9 cellular contexts compared by ENCODE assay signal in the genomic region with DNA sequence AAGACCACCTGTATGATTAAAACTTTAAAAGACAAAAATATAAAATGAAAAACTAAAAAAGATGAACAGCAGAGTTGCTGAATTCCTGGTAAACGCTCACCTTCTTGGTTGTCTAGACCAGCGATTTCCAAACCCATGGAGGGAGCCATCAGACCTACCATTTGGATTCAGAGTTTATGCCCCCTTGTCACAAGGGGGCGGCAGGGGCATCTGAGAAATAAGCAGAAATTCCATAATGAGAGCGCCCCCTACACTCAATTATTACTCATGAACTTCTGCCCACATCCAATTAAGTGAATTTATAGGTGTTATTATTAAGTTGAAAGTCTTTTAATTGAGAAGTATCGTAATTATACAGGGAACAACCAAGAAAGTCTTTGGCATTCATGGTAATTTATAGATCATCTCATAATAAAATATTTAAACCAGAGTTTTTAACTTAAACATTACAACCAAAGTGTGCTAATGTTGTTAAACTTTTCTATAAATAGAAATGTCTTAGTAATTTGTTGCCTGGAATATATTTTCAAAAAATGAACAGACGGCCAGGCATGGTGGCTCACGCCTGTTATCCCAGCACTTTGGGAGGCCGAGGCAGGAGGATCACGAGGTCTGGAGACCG. TPM values are rescaled to one million over a fixed set of nuclear protein-coding genes. Genes with fewer than 3 reads are reported as not detected.
A peak's percentile ranks its signal among the peaks of the same experiment; 100 is the strongest.
DNase-seq lines count a peak whose midpoint lies in the region; ATAC-seq and TF ChIP-seq lines count a peak whose summit lies in the region.
"Had no signal": no experiment of that assay in that cellular context is flagged by ENCODE, and none has a peak within 500 bp of the region (broad histone marks: within the 10 kb centered on the region; RNA-seq: fewer than 3 reads in every experiment).

No MANE protein-coding gene starts in this region.

- H3K4me3 ChIP-seq in BJ (ENCODE audit: low read depth, low read length) (no peak overlapping the region), HEK293 (ENCODE audit: low read depth, low read length) (no peak overlapping the region), Peyer's patch (no peak overlapping the region)

- no peaks in the 10 kb centered on the region for H3K4me1 ChIP-seq in HEK293 (ENCODE audit: control insufficient read depth, insufficient read depth, low read length)
- no peaks in the 10 kb centered on the region for H3K4me1 ChIP-seq in Peyer's patch

- no peaks in the 10 kb centered on the region for H3K27me3 ChIP-seq in BJ (ENCODE audit: control insufficient read depth, insufficient read depth, low read length)
- no peaks in the 10 kb centered on the region for H3K27me3 ChIP-seq in Peyer's patch

- H3K27ac ChIP-seq in HEK293 (ENCODE audit: extremely low read depth, low read depth, low read length) (no peak overlapping the region), Peyer's patch (no peak overlapping the region)

- no peaks in the 10 kb centered on the region for H3K9me3 ChIP-seq in HEK293 (ENCODE audit: control insufficient read depth, insufficient read depth, low read depth, low read length)
- H3K9me3 ChIP-seq in Peyer's patch: no peaks in the 10 kb centered on the region

- POLR2A ChIA-PET in BJ (lab: Charles Lee) (no interaction called here), HEK293 (lab: Yijun Ruan, JAX) (no interaction called here)

- intact Hi-C loops in left cardiac atrium (cut with DNase I): no loop called here

- no peaks in the 10 kb centered on the region for H3K36me3 ChIP-seq in BJ (ENCODE audit: control insufficient read depth, insufficient read depth, low read length)
- no peaks in the 10 kb centered on the region for H3K36me3 ChIP-seq in HEK293 (ENCODE audit: control insufficient read depth in 2 of 2, insufficient read depth in 1 of 2, low read length in 2 of 2)
- no peaks in the 10 kb centered on the region for H3K36me3 ChIP-seq in Peyer's patch

- no peak for TF ChIP-seq POLR2A in Peyer's patch (IDR thresholded peaks at IDR 0.05)

- CTCF ChIA-PET in BJ (lab: Yijun Ruan, JAX) (interaction anchor here (0.6 to 1.0 kb wide), 2 partner anchors 219 to 285 kb away, joined by 3 to 4 read pairs; no protein-coding TSS in a partner anchor), HEK293 (lab: Yijun Ruan, JAX) (interaction anchor here (0.7 to 1.1 kb wide), 12 partner anchors 10 to 607 kb away, joined by 3 to 7 read pairs (median 3); no protein-coding TSS in a partner anchor)

- no peak for ATAC-seq in left cardiac atrium
- no peak for ATAC-seq in GM19395 (IDR thresholded peaks at IDR 0.05; ENCODE audit: unreplicated experiment)
- no peak for ATAC-seq in HG03571 (IDR thresholded peaks at IDR 0.05; ENCODE audit: unreplicated experiment)

- DNase-seq in BJ (ENCODE audit: low read depth) (peak; percentile 15), Peyer's patch (peak in 2 of 3 donors; percentile 31 to 60), left cardiac atrium (peak; percentile 56)
- DNase-seq in activated T-helper 9 cell treated with anti-CD3 and anti-CD28 coated beads, Interleukin-2, amount 50 U/mL, for 16 hours (ENCODE audit: low read depth): peak; percentile 10
- peak; percentile 50 to 56 for DNase-seq in stimulated activated CD4-positive, alpha-beta T cell treated with anti-CD3 and anti-CD28 coated beads, Interleukin-2, amount 100 ng/mL, for 24 hours

- TF ChIP-seq CTCF in BJ (IDR thresholded peaks at IDR 0.05; ENCODE audit: insufficient read depth, low read depth, low read length) (peak; percentile 71), HEK293 (tag by site-specific recombination; IDR thresholded peaks at IDR 0.05) (no peak), Peyer's patch (IDR thresholded peaks at IDR 0.05) (peak; percentile 19 to 63 (median 50))

TF ChIP-seq in HEK293, 187 proteins besides CTCF, POLR2A, EP300 and RAD21:
- TF ChIP-seq, protein P1, sequence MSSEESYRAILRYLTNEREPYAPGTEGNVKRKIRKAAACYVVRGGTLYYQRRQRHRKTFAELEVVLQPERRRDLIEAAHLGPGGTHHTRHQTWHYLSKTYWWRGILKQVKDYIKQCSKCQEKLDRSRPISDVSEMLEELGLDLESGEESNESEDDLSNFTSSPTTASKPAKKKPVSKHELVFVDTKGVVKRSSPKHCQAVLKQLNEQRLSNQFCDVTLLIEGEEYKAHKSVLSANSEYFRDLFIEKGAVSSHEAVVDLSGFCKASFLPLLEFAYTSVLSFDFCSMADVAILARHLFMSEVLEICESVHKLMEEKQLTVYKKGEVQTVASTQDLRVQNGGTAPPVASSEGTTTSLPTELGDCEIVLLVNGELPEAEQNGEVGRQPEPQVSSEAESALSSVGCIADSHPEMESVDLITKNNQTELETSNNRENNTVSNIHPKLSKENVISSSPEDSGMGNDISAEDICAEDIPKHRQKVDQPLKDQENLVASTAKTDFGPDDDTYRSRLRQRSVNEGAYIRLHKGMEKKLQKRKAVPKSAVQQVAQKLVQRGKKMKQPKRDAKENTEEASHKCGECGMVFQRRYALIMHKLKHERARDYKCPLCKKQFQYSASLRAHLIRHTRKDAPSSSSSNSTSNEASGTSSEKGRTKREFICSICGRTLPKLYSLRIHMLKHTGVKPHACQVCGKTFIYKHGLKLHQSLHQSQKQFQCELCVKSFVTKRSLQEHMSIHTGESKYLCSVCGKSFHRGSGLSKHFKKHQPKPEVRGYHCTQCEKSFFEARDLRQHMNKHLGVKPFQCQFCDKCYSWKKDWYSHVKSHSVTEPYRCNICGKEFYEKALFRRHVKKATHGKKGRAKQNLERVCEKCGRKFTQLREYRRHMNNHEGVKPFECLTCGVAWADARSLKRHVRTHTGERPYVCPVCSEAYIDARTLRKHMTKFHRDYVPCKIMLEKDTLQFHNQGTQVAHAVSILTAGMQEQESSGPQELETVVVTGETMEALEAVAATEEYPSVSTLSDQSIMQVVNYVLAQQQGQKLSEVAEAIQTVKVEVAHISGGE (tag by site-specific recombination; conservative IDR thresholded peaks at IDR 0.05; ENCODE audit: low read depth): no peak
- no peak for TF ChIP-seq ZNF169 (tag by site-specific recombination; IDR thresholded peaks at IDR 0.05)
- TF ChIP-seq TCF7L2 (IDR thresholded peaks at IDR 0.05; ENCODE audit: borderline replicate concordance, low read depth, low read length): no peak
- no peak for TF ChIP-seq IKZF3 (tag by site-specific recombination; IDR thresholded peaks at IDR 0.05)
- peak; percentile 51 for TF ChIP-seq ZNF654 (tag by site-specific recombination; IDR thresholded peaks at IDR 0.05; ENCODE audit: low read depth)
- no peak for TF ChIP-seq ZNF16 (tag by site-specific recombination; IDR thresholded peaks at IDR 0.05; ENCODE audit: low read depth)
- TF ChIP-seq, protein P2, sequence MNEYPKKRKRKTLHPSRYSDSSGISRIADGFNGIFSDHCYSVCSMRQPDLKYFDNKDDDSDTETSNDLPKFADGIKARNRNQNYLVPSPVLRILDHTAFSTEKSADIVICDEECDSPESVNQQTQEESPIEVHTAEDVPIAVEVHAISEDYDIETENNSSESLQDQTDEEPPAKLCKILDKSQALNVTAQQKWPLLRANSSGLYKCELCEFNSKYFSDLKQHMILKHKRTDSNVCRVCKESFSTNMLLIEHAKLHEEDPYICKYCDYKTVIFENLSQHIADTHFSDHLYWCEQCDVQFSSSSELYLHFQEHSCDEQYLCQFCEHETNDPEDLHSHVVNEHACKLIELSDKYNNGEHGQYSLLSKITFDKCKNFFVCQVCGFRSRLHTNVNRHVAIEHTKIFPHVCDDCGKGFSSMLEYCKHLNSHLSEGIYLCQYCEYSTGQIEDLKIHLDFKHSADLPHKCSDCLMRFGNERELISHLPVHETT (tag by site-specific recombination; IDR thresholded peaks at IDR 0.05): no peak
- no peak for TF ChIP-seq ZBTB7A (tag by site-specific recombination; IDR thresholded peaks at IDR 0.05; ENCODE audit: low read depth)
- TF ChIP-seq, protein P3, sequence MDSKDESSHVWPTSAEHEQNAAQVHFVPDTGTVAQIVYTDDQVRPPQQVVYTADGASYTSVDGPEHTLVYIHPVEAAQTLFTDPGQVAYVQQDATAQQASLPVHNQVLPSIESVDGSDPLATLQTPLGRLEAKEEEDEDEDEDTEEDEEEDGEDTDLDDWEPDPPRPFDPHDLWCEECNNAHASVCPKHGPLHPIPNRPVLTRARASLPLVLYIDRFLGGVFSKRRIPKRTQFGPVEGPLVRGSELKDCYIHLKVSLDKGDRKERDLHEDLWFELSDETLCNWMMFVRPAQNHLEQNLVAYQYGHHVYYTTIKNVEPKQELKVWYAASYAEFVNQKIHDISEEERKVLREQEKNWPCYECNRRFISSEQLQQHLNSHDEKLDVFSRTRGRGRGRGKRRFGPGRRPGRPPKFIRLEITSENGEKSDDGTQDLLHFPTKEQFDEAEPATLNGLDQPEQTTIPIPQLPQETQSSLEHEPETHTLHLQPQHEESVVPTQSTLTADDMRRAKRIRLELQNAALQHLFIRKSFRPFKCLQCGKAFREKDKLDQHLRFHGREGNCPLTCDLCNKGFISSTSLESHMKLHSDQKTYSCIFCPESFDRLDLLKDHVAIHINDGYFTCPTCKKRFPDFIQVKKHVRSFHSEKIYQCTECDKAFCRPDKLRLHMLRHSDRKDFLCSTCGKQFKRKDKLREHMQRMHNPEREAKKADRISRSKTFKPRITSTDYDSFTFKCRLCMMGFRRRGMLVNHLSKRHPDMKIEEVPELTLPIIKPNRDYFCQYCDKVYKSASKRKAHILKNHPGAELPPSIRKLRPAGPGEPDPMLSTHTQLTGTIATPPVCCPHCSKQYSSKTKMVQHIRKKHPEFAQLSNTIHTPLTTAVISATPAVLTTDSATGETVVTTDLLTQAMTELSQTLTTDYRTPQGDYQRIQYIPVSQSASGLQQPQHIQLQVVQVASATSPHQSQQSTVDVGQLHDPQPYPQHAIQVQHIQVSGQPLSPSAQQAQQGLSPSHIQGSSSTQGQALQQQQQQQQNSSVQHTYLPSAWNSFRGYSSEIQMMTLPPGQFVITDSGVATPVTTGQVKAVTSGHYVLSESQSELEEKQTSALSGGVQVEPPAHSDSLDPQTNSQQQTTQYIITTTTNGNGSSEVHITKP (tag by site-specific recombination; IDR thresholded peaks at IDR 0.05): no peak
TF ChIP-seq in HEK293: peak in this region for 1.

RNA-seq across cellular contexts. Expression of a gene that starts 35.2 kb away (rescaled TPM):
- not detected in 2 replicates for polyA plus RNA-seq in BJ (2011; rRNA removed)
- polyA minus RNA-seq in BJ (2011; rRNA and poly(A)+ RNA removed): not detected in 2 replicates
- total RNA-seq in Peyer's patch (not detected), left cardiac atrium (not detected)
- polyA plus RNA-seq: IgD-negative memory B cell had no signal
